1 cellular context compared by ENCODE assay signal in genomic region chr12:132455565-132455964, GRCh38.
A peak's percentile ranks its signal among the peaks of the same experiment; 100 is the strongest.
TF ChIP-seq lines count a peak whose summit lies in the region.

No MANE protein-coding gene starts in this region.

TF ChIP-seq in HEK293, 187 proteins besides CTCF, POLR2A, EP300 and RAD21 (continued from another document):
- TF ChIP-seq ZNF18 (tag by site-specific recombination; IDR thresholded peaks at IDR 0.05) (peak; percentile 76; the same call in 1 of the 2 replicates), INSM2 (tag by site-specific recombination; IDR thresholded peaks at IDR 0.05) (0 out of 2 replicates have a peak, but pooled peaks have one; percentile 23), ZBTB1 (tag by site-specific recombination; IDR thresholded peaks at IDR 0.05) (no peak), ZSCAN18 (tag by site-specific recombination; IDR thresholded peaks at IDR 0.05) (no peak)
